ENCODE assay signal across 8 cellular contexts in the genomic region with DNA sequence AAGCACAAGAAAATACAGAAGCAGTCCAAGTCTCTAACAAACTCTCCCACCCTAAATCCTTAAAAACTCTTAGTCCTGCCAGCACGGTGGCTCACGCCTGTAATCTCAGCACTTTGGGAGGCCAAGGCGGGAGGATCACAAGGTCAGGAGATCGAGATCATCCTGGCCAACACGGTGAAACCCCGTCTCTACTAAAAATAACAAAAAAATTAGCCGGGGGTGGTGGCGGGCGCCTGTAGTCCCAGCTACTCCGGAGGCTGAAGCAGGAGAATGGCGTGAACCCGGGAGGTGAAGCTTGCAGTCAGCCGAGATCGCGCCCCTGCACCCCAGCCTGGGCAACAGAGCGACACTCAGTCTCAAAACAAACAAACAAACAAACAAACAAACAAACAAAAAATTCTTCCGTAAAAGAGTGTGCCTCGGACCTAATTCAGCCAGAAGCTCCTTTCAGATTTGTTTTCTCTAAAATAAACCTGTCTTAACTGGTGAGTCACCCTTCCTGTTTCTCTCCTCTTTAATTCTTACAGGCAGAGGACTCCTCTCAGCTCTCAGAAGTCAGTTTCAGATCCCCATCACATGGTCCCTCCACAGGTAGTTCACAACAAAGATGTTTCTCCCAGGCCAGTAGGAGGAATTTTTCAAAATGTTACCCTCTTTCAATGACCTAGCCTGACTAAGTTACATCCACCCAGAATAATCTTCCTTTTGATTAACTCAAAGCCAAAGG.
A peak's percentile ranks its signal among the peaks of the same experiment; 100 is the strongest.
DNase-seq lines count a peak whose midpoint lies in the region; ATAC-seq and TF ChIP-seq lines count a peak whose summit lies in the region.
"Not testable (repeated sequence)": the region's sequence is repeated elsewhere in the genome, so short reads cannot be mapped to it uniquely, and the experiment has no call there.

No MANE protein-coding gene starts in this region.

- not testable (repeated sequence) for H3K4me3 ChIP-seq in fibroblast of mammary gland (ENCODE audit: control insufficient read depth, low read depth, low read length)

- H3K36me3 Mint-ChIP-seq in nephron progenitor cell (ENCODE audit: low read depth), result not testable (repeated sequence)

- peak overlapping the region; percentile 73 for H3K27ac Mint-ChIP-seq in nephron progenitor cell

- peaks cover 16% of the 10 kb centered on the region for H3K4me1 Mint-ChIP-seq in nephron progenitor cell

- not testable (repeated sequence) for TF ChIP-seq CTCF in fibroblast of mammary gland (conservative IDR thresholded peaks at IDR 0.05; ENCODE audit: control insufficient read depth, insufficient read depth, low read depth, low read length); nephron progenitor cell (IDR thresholded peaks at IDR 0.05)

- H3K27me3 Mint-ChIP-seq in nephron progenitor cell (ENCODE audit: low read depth, poor library complexity), result not testable (repeated sequence)

- peak; percentile 60 for ATAC-seq in GM18520 (IDR thresholded peaks at IDR 0.05; ENCODE audit: unreplicated experiment)
- ATAC-seq in GM21717 (IDR thresholded peaks at IDR 0.05; ENCODE audit: unreplicated experiment), result peak; percentile 99
- ATAC-seq in HG03025 (IDR thresholded peaks at IDR 0.05; ENCODE audit: low FRiP score, unreplicated experiment), result peak; percentile 71

- H3K9me3 Mint-ChIP-seq in nephron progenitor cell, result peaks cover 46% of the 10 kb centered on the region

- H3K4me3 Mint-ChIP-seq in nephron progenitor cell, result not testable (repeated sequence)

- DNase-seq in DMS53 (lab: John Stamatoyannopoulos, UW) (peak; percentile 37), MV-4-11 (lab: John Stamatoyannopoulos, UW) (peak; percentile 26), amniotic epithelial cell (ENCODE audit: low read depth) (peak; percentile 30), fibroblast of mammary gland (ENCODE audit: low read depth) (peak; percentile 2)
- not testable (repeated sequence) for DNase-seq in nephron progenitor cell
